8 cellular contexts compared by ENCODE assay signal in the genomic region with DNA sequence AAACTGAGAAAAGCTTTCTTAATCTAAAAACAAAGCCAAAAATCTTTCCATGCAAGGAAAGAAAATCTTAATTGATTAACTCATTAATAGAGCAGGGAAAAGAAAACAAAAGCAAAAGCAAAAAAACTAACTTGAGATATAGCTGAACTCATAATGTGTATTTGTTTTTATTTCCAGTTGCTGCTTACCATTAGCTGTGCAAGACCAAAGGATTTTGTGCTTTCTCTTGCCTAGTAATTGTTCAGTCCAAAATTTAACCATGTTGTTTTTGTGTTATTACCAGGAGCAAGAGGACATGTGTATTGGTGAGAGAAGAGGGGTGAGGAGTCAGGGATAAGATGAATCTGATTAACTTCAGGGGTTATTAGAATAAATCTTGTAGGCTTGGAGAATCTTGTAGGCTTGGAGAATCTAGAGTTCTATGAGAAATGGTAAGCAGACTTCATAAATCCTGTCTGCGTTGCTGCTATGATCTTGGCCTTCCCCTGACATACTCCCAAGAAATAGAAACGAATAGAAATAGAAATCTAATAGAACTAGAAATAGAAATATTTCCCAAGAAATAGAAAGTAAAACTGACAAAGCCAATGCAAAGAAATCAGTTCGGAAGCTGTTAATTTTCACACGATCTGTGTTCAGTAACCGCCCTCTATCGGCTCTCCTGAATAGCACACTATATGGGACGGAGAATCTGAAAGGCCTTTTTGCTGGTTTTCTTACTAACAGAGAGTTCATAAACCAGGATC.
A peak's percentile ranks its signal among the peaks of the same experiment; 100 is the strongest.
DNase-seq lines count a peak whose midpoint lies in the region; ATAC-seq, FAIRE-seq and TF ChIP-seq lines count a peak whose summit lies in the region.

No MANE protein-coding gene starts in this region.

- no peaks in the 10 kb centered on the region for H4K20me1 ChIP-seq in HCT116 (ENCODE audit: insufficient read depth)
- no peaks in the 10 kb centered on the region for H4K20me1 ChIP-seq in endothelial cell of umbilical vein (replicated peaks; ENCODE audit: control insufficient read depth, extremely low read depth, insufficient read depth, low read length)

- TF ChIP-seq CTCF in HCT116 (IDR thresholded peaks at IDR 0.05 in 2 of 3, conservative IDR thresholded peaks at IDR 0.05 in 1 of 3; ENCODE audit: borderline replicate concordance in 1 of 3, insufficient read depth in 1 of 3, low read depth in 2 of 3, low read length in 2 of 3) (peak; percentile 78 to 88 (median 87)), WI38 (IDR thresholded peaks at IDR 0.05; ENCODE audit: low read depth, low read length) (peak; percentile 52; the same call in 1 of the 2 replicates), endothelial cell of umbilical vein (IDR thresholded peaks at IDR 0.05; ENCODE audit: extremely low read depth in 1 of 2, insufficient read depth in 1 of 2, low read depth in 1 of 2, low read length in 2 of 2) (peak; percentile 70 to 73)

- peak; percentile 92 for ATAC-seq in HCT116

- H3K9me3 ChIP-seq in HCT116 (ENCODE audit: control insufficient read depth in 1 of 2, insufficient read depth in 1 of 2, low read depth in 1 of 2, low read length in 2 of 2): no peaks in the 10 kb centered on the region
- no peaks in the 10 kb centered on the region for H3K9me3 ChIP-seq in endothelial cell of umbilical vein (replicated peaks; ENCODE audit: control insufficient read depth, insufficient read depth, low read length)

- H3K79me2 ChIP-seq in HCT116 (ENCODE audit: insufficient read depth, low read length): no peaks in the 10 kb centered on the region
- no peaks in the 10 kb centered on the region for H3K79me2 ChIP-seq in endothelial cell of umbilical vein (ENCODE audit: control insufficient read depth, insufficient read depth, low read length)

- H3K4me2 ChIP-seq in HCT116 (ENCODE audit: low read length): peak overlapping the region; percentile 61
- peak overlapping the region; percentile 60 for H3K4me2 ChIP-seq in endothelial cell of umbilical vein (ENCODE audit: insufficient read depth, low read length)

- BruUV-seq in HCT116 (replicated peaks; lab: Mats Ljungman, UMichigan): no TSS peak
- BruUV-seq in endothelial cell of umbilical vein (replicated peaks; lab: Mats Ljungman, UMichigan): no TSS peak

- no peaks in the 10 kb centered on the region for H3K36me3 ChIP-seq in HCT116 (ENCODE audit: control insufficient read depth in 1 of 2, insufficient read depth in 2 of 2, low read length in 2 of 2)
- H3K36me3 ChIP-seq in endothelial cell of umbilical vein (ENCODE audit: control insufficient read depth in 2 of 2, extremely low read depth in 1 of 2, insufficient read depth in 2 of 2, low read length in 2 of 2): no peaks in the 10 kb centered on the region

- peak overlapping the region; percentile 9 to 19; a peak in 2 of 4 replicates for H3K4me3 ChIP-seq in HCT116 (replicated peaks in 1 of 2; ENCODE audit: low read depth in 1 of 2, low read length in 2 of 2)
- no peak overlapping the region for H3K4me3 ChIP-seq in WI38 (ENCODE audit: low read depth, low read length)
- peak overlapping the region in 2 of 3 experiments; percentile 18 to 53 for H3K4me3 ChIP-seq in endothelial cell of umbilical vein (replicated peaks in 1 of 3; ENCODE audit: insufficient read depth in 1 of 3, low read depth in 1 of 3, low read length in 3 of 3)

- CTCF ChIA-PET in HCT116 (lab: Charles Lee): interaction anchor here (0.6 to 2.7 kb wide), 13 partner anchors 10 to 263 kb away, joined by 3 to 14 read pairs (median 6); no protein-coding TSS in a partner anchor
- CTCF ChIA-PET in endothelial cell of umbilical vein (lab: Charles Lee): interaction anchor here (0.5 to 5.0 kb wide), 67 partner anchors 9 to 446 kb away, joined by 3 to 56 read pairs (median 6); a partner anchor contains a TSS

- H3K9me1 ChIP-seq in endothelial cell of umbilical vein (replicated peaks; ENCODE audit: control insufficient read depth, extremely low read depth, insufficient read depth, low read length): no peaks in the 10 kb centered on the region

- peak; percentile 91 for TF ChIP-seq RAD21 in HCT116 (IDR thresholded peaks at IDR 0.05; ENCODE audit: low read depth)

- dilution Hi-C loops in endothelial cell of umbilical vein (cut with MboI; ENCODE audit: extremely low pct_ligation_motif_present, low sequenced_read_pairs): no loop called here

- DNase-seq in activated T-cell treated with anti-CD3 and anti-CD28 coated beads for 4 hours: peak; percentile 30
- no peak for DNase-seq in activated T-cell treated with anti-CD3 and anti-CD28 coated beads, Interleukin-2, amount 50 U/mL, for 1 hour
- peak; percentile 48 for DNase-seq in HCT116 (ENCODE audit: low read depth, low spot score)
- DNase-seq in NCI-H1436 treated with DMSO at 0.1 percent for 48 hours (lab: John Stamatoyannopoulos, UW): peak; percentile 26
- peak; percentile 78 for DNase-seq in endothelial cell of umbilical vein (ENCODE audit: low read depth, low spot score)
- DNase-seq in myocyte (ENCODE audit: low read depth): peak; percentile 65
- DNase-seq in NCI-H2171 (lab: John Stamatoyannopoulos, UW): no peak

- H3K9ac ChIP-seq in HCT116 (ENCODE audit: low read length) (no peak overlapping the region), endothelial cell of umbilical vein (replicated peaks; ENCODE audit: extremely low read depth, insufficient read depth, low read length) (peak overlapping the region; percentile 35)

- H3K4me1 ChIP-seq in HCT116 (ENCODE audit: control insufficient read depth in 1 of 2, insufficient read depth in 2 of 2, low read length in 2 of 2) (0 out of 4 replicates have a peak, but pooled peaks cover 0 to 4% of the 10 kb centered on the region in 2 experiments), endothelial cell of umbilical vein (ENCODE audit: control insufficient read depth, extremely low read depth, insufficient read depth, low read length) (peaks cover 16% of the 10 kb centered on the region)

- H2AFZ ChIP-seq in HCT116 (ENCODE audit: low read depth, low read length, poor library complexity, severe bottlenecking): peak overlapping the region; percentile 98
- peak overlapping the region; percentile 38 for H2AFZ ChIP-seq in endothelial cell of umbilical vein (ENCODE audit: low read depth, low read length)

- peak; percentile 92 for FAIRE-seq in endothelial cell of umbilical vein (lab: Jason Lieb, UNC)

- TF ChIP-seq POLR2A in HCT116 (IDR thresholded peaks at IDR 0.05; ENCODE audit: borderline replicate concordance, extremely low read depth, insufficient read depth, insufficient read length): no peak
- TF ChIP-seq POLR2A in endothelial cell of umbilical vein (IDR thresholded peaks at IDR 0.05; ENCODE audit: low read depth, low read length): no peak

- H3K27me3 ChIP-seq in HCT116 (ENCODE audit: insufficient read depth, low read length) (no peaks in the 10 kb centered on the region), endothelial cell of umbilical vein (ENCODE audit: control insufficient read depth in 2 of 2, insufficient read depth in 2 of 2, low read length in 2 of 2) (no peaks in the 10 kb centered on the region)

- H3K27ac ChIP-seq in HCT116 (ENCODE audit: low read depth, low read length) (no peak overlapping the region), endothelial cell of umbilical vein (ENCODE audit: insufficient read depth, low read depth, low read length) (peak overlapping the region; percentile 19)

- H3K9me2 ChIP-seq in HCT116 (ENCODE audit: insufficient read depth): no peaks in the 10 kb centered on the region

- RAD21 ChIA-PET in HCT116 (lab: Charles Lee; ENCODE audit: low non-redundant PET in 1 of 2, low total read pairs in 2 of 2, uncharacterized antibody in 2 of 2, unreplicated experiment in 2 of 2): no interaction called here

- POLR2A ChIA-PET in HCT116 (lab: Charles Lee) (interaction anchor here (1.4 kb wide), 1 partner anchor 12 kb away, joined by 3 read pairs; no protein-coding TSS in a partner anchor), endothelial cell of umbilical vein (lab: Charles Lee) (interaction anchor here (0.7 to 0.8 kb wide), 2 partner anchors 76 to 119 kb away, joined by 3 read pairs; no protein-coding TSS in a partner anchor)

- intact Hi-C loops in HCT116 (cut with micrococcal nuclease) (loop anchor here (1.0 to 2.0 kb wide), 2 partner anchors 71 to 106 kb away; no protein-coding TSS in a partner anchor), endothelial cell of umbilical vein (cut with micrococcal nuclease) (loop anchor here (1.0 kb wide), 3 partner anchors 27 to 106 kb away; no protein-coding TSS in a partner anchor)

TF ChIP-seq in HCT116, 20 proteins besides CTCF, POLR2A, EP300 and RAD21 (continues in another document):
- TF ChIP-seq SP1 (IDR thresholded peaks at IDR 0.05; ENCODE audit: low read depth): no peak
- no peak for TF ChIP-seq EGR1 (IDR thresholded peaks at IDR 0.05; ENCODE audit: low read depth)
- TF ChIP-seq EZH2 (IDR thresholded peaks at IDR 0.05): no peak
- TF ChIP-seq CEBPB (IDR thresholded peaks at IDR 0.05; ENCODE audit: low read depth): no peak
- no peak for TF ChIP-seq FOSL1 (IDR thresholded peaks at IDR 0.05; ENCODE audit: low read depth)
- TF ChIP-seq TCF7L2 (IDR thresholded peaks at IDR 0.05; ENCODE audit: borderline replicate concordance, extremely low read depth, insufficient read depth, insufficient read length): no peak
- TF ChIP-seq, protein P1, sequence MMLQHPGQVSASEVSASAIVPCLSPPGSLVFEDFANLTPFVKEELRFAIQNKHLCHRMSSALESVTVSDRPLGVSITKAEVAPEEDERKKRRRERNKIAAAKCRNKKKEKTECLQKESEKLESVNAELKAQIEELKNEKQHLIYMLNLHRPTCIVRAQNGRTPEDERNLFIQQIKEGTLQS (IDR thresholded peaks at IDR 0.05): no peak
- no peak for TF ChIP-seq YY1 (IDR thresholded peaks at IDR 0.05; ENCODE audit: extremely low read depth, insufficient replicate concordance, low read depth, low read length)
- no peak for TF ChIP-seq CBX3 (IDR thresholded peaks at IDR 0.05; ENCODE audit: low read depth)
- TF ChIP-seq SRF (IDR thresholded peaks at IDR 0.05; ENCODE audit: low read depth): no peak

TF ChIP-seq in endothelial cell of umbilical vein, 7 proteins besides CTCF, POLR2A, EP300 and RAD21:
- no peak for TF ChIP-seq GATA2 (IDR thresholded peaks at IDR 0.05; ENCODE audit: insufficient read depth, insufficient read length, low read depth, low read length)
- TF ChIP-seq POLR2AphosphoS5 (IDR thresholded peaks at IDR 0.05; ENCODE audit: insufficient read depth, low read depth, low read length): no peak
- no peak for TF ChIP-seq JUN (IDR thresholded peaks at IDR 0.05; ENCODE audit: borderline replicate concordance, insufficient read depth, insufficient read length, low read depth)
- no peak for TF ChIP-seq EZH2 (IDR thresholded peaks at IDR 0.05; ENCODE audit: borderline replicate concordance, low read depth, low read length, severe bottlenecking)
- TF ChIP-seq, protein P2, sequence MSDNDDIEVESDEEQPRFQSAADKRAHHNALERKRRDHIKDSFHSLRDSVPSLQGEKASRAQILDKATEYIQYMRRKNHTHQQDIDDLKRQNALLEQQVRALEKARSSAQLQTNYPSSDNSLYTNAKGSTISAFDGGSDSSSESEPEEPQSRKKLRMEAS (IDR thresholded peaks at IDR 0.05; ENCODE audit: insufficient read depth, insufficient read length): no peak
- no peak for TF ChIP-seq FOS (IDR thresholded peaks at IDR 0.05; ENCODE audit: borderline replicate concordance, insufficient read depth, low read length)
TF ChIP-seq in endothelial cell of umbilical vein: peak in this region for 0.

Comparison
In these comparisons a context has a peak if more than half of its experiments do, and no peak if none do; other contexts are left out.
1. DNase-seq: peak in activated T-cell treated with anti-CD3 and anti-CD28 coated beads for 4 hours (single experiment), HCT116 (single experiment), NCI-H1436 treated with DMSO at 0.1 percent for 48 hours (single experiment), endothelial cell of umbilical vein (single experiment) and myocyte (single experiment); none in activated T-cell treated with anti-CD3 and anti-CD28 coated beads, Interleukin-2, amount 50 U/mL, for 1 hour (single experiment) and NCI-H2171 (single experiment).
2. Peak in every context shown above with its lines, with median percentiles within 50 percentile points of each other: CTCF ChIP-seq.